In the genomic region with DNA sequence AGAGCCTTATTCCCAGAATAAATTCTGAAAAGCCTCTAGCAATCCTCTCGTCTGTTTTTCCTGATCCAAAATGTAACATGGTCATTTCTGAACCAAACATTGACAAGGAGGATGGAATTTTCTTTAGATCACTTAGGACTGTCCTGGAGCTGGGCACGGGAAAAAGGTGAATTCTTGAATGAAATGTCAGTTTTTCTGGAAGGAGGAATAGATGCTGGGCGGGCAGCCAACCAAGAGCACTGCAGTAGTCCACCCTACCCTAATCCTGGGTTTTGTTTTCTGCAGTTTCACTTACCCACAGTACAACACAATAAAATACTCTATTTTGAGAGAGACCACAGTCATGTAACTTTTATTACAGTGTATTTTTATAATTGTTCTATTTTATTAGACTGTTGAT, we compare ENCODE assay signal across 3 cellular contexts.
TF ChIP-seq lines count a peak whose summit lies in the region.

No MANE protein-coding gene starts in this region.

TF ChIP-seq in SK-N-SH, 30 proteins besides CTCF, POLR2A, EP300 and RAD21 (continues in another document):
- TF ChIP-seq TCF12 (IDR thresholded peaks at IDR 0.05) (no peak), GABPA (IDR thresholded peaks at IDR 0.05; ENCODE audit: low read depth) (no peak), FOXJ3 (CRISPR knock-in tag; IDR thresholded peaks at IDR 0.05) (no peak), MEF2A (IDR thresholded peaks at IDR 0.05; ENCODE audit: borderline replicate concordance, low read depth) (no peak), SIN3A (IDR thresholded peaks at IDR 0.05; ENCODE audit: borderline replicate concordance, low read depth, low read length) (no peak), RCOR1 (IDR thresholded peaks at IDR 0.05; ENCODE audit: low read length) (no peak), GATA2 (CRISPR knock-in tag; IDR thresholded peaks at IDR 0.05) (no peak), TEAD4 (IDR thresholded peaks at IDR 0.05; ENCODE audit: borderline replicate concordance, insufficient read depth) (no peak)
- TF ChIP-seq, protein P1, sequence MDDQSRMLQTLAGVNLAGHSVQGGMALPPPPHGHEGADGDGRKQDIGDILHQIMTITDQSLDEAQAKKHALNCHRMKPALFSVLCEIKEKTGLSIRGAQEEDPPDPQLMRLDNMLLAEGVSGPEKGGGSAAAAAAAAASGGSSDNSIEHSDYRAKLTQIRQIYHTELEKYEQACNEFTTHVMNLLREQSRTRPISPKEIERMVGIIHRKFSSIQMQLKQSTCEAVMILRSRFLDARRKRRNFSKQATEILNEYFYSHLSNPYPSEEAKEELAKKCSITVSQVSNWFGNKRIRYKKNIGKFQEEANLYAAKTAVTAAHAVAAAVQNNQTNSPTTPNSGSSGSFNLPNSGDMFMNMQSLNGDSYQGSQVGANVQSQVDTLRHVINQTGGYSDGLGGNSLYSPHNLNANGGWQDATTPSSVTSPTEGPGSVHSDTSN (IDR thresholded peaks at IDR 0.05): no peak
- TF ChIP-seq, protein P2, sequence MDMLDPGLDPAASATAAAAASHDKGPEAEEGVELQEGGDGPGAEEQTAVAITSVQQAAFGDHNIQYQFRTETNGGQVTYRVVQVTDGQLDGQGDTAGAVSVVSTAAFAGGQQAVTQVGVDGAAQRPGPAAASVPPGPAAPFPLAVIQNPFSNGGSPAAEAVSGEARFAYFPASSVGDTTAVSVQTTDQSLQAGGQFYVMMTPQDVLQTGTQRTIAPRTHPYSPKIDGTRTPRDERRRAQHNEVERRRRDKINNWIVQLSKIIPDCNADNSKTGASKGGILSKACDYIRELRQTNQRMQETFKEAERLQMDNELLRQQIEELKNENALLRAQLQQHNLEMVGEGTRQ (IDR thresholded peaks at IDR 0.05; ENCODE audit: borderline replicate concordance, low read depth, low read length): no peak
- TF ChIP-seq, protein P3, sequence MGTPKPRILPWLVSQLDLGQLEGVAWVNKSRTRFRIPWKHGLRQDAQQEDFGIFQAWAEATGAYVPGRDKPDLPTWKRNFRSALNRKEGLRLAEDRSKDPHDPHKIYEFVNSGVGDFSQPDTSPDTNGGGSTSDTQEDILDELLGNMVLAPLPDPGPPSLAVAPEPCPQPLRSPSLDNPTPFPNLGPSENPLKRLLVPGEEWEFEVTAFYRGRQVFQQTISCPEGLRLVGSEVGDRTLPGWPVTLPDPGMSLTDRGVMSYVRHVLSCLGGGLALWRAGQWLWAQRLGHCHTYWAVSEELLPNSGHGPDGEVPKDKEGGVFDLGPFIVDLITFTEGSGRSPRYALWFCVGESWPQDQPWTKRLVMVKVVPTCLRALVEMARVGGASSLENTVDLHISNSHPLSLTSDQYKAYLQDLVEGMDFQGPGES (IDR thresholded peaks at IDR 0.05; ENCODE audit: low read depth, low read length): no peak
- TF ChIP-seq, protein P4, sequence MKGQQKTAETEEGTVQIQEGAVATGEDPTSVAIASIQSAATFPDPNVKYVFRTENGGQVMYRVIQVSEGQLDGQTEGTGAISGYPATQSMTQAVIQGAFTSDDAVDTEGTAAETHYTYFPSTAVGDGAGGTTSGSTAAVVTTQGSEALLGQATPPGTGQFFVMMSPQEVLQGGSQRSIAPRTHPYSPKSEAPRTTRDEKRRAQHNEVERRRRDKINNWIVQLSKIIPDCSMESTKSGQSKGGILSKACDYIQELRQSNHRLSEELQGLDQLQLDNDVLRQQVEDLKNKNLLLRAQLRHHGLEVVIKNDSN (IDR thresholded peaks at IDR 0.05; ENCODE audit: borderline replicate concordance, low read depth): no peak

TF ChIP-seq in SK-N-SH treated with all-trans-retinoic acid at 6 μM for 48 hours, 23 proteins besides CTCF, POLR2A, EP300 and RAD21 (continues in another document):
- no peak for TF ChIP-seq BACH2 (CRISPR knock-in tag; IDR thresholded peaks at IDR 0.05; ENCODE audit: borderline replicate concordance)
- TF ChIP-seq, protein P5, sequence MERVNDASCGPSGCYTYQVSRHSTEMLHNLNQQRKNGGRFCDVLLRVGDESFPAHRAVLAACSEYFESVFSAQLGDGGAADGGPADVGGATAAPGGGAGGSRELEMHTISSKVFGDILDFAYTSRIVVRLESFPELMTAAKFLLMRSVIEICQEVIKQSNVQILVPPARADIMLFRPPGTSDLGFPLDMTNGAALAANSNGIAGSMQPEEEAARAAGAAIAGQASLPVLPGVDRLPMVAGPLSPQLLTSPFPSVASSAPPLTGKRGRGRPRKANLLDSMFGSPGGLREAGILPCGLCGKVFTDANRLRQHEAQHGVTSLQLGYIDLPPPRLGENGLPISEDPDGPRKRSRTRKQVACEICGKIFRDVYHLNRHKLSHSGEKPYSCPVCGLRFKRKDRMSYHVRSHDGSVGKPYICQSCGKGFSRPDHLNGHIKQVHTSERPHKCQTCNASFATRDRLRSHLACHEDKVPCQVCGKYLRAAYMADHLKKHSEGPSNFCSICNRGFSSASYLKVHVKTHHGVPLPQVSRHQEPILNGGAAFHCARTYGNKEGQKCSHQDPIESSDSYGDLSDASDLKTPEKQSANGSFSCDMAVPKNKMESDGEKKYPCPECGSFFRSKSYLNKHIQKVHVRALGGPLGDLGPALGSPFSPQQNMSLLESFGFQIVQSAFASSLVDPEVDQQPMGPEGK (CRISPR knock-in tag; IDR thresholded peaks at IDR 0.05; ENCODE audit: borderline replicate concordance): no peak
- no peak for TF ChIP-seq ARNTL (CRISPR knock-in tag; IDR thresholded peaks at IDR 0.05; ENCODE audit: borderline replicate concordance, low read depth)
- no peak for TF ChIP-seq TOX (CRISPR knock-in tag; IDR thresholded peaks at IDR 0.05; ENCODE audit: borderline replicate concordance)
- TF ChIP-seq, protein P6, sequence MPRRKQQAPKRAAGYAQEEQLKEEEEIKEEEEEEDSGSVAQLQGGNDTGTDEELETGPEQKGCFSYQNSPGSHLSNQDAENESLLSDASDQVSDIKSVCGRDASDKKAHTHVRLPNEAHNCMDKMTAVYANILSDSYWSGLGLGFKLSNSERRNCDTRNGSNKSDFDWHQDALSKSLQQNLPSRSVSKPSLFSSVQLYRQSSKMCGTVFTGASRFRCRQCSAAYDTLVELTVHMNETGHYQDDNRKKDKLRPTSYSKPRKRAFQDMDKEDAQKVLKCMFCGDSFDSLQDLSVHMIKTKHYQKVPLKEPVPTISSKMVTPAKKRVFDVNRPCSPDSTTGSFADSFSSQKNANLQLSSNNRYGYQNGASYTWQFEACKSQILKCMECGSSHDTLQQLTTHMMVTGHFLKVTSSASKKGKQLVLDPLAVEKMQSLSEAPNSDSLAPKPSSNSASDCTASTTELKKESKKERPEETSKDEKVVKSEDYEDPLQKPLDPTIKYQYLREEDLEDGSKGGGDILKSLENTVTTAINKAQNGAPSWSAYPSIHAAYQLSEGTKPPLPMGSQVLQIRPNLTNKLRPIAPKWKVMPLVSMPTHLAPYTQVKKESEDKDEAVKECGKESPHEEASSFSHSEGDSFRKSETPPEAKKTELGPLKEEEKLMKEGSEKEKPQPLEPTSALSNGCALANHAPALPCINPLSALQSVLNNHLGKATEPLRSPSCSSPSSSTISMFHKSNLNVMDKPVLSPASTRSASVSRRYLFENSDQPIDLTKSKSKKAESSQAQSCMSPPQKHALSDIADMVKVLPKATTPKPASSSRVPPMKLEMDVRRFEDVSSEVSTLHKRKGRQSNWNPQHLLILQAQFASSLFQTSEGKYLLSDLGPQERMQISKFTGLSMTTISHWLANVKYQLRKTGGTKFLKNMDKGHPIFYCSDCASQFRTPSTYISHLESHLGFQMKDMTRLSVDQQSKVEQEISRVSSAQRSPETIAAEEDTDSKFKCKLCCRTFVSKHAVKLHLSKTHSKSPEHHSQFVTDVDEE (CRISPR knock-in tag; IDR thresholded peaks at IDR 0.05): no peak
- TF ChIP-seq, protein P7, sequence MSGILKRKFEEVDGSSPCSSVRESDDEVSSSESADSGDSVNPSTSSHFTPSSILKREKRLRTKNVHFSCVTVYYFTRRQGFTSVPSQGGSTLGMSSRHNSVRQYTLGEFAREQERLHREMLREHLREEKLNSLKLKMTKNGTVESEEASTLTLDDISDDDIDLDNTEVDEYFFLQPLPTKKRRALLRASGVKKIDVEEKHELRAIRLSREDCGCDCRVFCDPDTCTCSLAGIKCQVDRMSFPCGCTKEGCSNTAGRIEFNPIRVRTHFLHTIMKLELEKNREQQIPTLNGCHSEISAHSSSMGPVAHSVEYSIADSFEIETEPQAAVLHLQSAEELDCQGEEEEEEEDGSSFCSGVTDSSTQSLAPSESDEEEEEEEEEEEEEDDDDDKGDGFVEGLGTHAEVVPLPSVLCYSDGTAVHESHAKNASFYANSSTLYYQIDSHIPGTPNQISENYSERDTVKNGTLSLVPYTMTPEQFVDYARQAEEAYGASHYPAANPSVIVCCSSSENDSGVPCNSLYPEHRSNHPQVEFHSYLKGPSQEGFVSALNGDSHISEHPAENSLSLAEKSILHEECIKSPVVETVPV (CRISPR knock-in tag; IDR thresholded peaks at IDR 0.05): no peak
- TF ChIP-seq ZFP3 (CRISPR knock-in tag; IDR thresholded peaks at IDR 0.05): no peak
- TF ChIP-seq RARB (CRISPR knock-in tag; IDR thresholded peaks at IDR 0.05): no peak
- no peak for TF ChIP-seq GLIS3 (CRISPR knock-in tag; IDR thresholded peaks at IDR 0.05)
- TF ChIP-seq SNAI2 (CRISPR knock-in tag; IDR thresholded peaks at IDR 0.05): no peak
- no peak for TF ChIP-seq ISL1 (CRISPR knock-in tag; IDR thresholded peaks at IDR 0.05)
- no peak for TF ChIP-seq ZC3H10 (CRISPR knock-in tag; IDR thresholded peaks at IDR 0.05)
- TF ChIP-seq ZNF70 (CRISPR knock-in tag; IDR thresholded peaks at IDR 0.05): no peak
- TF ChIP-seq CSDC2 (CRISPR knock-in tag; IDR thresholded peaks at IDR 0.05): no peak
- TF ChIP-seq PPARA (CRISPR knock-in tag; IDR thresholded peaks at IDR 0.05; ENCODE audit: borderline replicate concordance): no peak

TF ChIP-seq in GM12878, 131 proteins besides CTCF, POLR2A, EP300 and RAD21:
- TF ChIP-seq, protein P3 (IDR thresholded peaks at IDR 0.05): no peak
- TF ChIP-seq HDAC6 (IDR thresholded peaks at IDR 0.05; ENCODE audit: unreplicated experiment) (no peak), SPI1 (IDR thresholded peaks at IDR 0.05; ENCODE audit: borderline replicate concordance, insufficient read depth, low read depth, low read length) (no peak), BHLHE40 (IDR thresholded peaks at IDR 0.05; ENCODE audit: borderline replicate concordance in 1 of 2, low read depth in 2 of 2, low read length in 1 of 2) (no peak), CHD2 (IDR thresholded peaks at IDR 0.05; ENCODE audit: borderline replicate concordance, low read depth, low read length) (no peak), RCOR1 (conservative IDR thresholded peaks at IDR 0.05; ENCODE audit: low read depth, low read length) (no peak), TBL1XR1 (IDR thresholded peaks at IDR 0.05; ENCODE audit: low read depth, low read length) (no peak)
- TF ChIP-seq, protein P8, sequence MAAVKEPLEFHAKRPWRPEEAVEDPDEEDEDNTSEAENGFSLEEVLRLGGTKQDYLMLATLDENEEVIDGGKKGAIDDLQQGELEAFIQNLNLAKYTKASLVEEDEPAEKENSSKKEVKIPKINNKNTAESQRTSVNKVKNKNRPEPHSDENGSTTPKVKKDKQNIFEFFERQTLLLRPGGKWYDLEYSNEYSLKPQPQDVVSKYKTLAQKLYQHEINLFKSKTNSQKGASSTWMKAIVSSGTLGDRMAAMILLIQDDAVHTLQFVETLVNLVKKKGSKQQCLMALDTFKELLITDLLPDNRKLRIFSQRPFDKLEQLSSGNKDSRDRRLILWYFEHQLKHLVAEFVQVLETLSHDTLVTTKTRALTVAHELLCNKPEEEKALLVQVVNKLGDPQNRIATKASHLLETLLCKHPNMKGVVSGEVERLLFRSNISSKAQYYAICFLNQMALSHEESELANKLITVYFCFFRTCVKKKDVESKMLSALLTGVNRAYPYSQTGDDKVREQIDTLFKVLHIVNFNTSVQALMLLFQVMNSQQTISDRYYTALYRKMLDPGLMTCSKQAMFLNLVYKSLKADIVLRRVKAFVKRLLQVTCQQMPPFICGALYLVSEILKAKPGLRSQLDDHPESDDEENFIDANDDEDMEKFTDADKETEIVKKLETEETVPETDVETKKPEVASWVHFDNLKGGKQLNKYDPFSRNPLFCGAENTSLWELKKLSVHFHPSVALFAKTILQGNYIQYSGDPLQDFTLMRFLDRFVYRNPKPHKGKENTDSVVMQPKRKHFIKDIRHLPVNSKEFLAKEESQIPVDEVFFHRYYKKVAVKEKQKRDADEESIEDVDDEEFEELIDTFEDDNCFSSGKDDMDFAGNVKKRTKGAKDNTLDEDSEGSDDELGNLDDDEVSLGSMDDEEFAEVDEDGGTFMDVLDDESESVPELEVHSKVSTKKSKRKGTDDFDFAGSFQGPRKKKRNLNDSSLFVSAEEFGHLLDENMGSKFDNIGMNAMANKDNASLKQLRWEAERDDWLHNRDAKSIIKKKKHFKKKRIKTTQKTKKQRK (IDR thresholded peaks at IDR 0.05; ENCODE audit: low read depth, low read length): no peak
- TF ChIP-seq, protein P9, sequence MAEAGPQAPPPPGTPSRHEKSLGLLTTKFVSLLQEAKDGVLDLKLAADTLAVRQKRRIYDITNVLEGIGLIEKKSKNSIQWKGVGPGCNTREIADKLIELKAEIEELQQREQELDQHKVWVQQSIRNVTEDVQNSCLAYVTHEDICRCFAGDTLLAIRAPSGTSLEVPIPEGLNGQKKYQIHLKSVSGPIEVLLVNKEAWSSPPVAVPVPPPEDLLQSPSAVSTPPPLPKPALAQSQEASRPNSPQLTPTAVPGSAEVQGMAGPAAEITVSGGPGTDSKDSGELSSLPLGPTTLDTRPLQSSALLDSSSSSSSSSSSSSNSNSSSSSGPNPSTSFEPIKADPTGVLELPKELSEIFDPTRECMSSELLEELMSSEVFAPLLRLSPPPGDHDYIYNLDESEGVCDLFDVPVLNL (IDR thresholded peaks at IDR 0.05; ENCODE audit: low read depth, low read length): no peak
- TF ChIP-seq, protein P10, sequence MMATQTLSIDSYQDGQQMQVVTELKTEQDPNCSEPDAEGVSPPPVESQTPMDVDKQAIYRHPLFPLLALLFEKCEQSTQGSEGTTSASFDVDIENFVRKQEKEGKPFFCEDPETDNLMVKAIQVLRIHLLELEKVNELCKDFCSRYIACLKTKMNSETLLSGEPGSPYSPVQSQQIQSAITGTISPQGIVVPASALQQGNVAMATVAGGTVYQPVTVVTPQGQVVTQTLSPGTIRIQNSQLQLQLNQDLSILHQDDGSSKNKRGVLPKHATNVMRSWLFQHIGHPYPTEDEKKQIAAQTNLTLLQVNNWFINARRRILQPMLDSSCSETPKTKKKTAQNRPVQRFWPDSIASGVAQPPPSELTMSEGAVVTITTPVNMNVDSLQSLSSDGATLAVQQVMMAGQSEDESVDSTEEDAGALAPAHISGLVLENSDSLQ (IDR thresholded peaks at IDR 0.05): no peak
